ENCODE assay signal across 1 cellular context in the genomic region with DNA sequence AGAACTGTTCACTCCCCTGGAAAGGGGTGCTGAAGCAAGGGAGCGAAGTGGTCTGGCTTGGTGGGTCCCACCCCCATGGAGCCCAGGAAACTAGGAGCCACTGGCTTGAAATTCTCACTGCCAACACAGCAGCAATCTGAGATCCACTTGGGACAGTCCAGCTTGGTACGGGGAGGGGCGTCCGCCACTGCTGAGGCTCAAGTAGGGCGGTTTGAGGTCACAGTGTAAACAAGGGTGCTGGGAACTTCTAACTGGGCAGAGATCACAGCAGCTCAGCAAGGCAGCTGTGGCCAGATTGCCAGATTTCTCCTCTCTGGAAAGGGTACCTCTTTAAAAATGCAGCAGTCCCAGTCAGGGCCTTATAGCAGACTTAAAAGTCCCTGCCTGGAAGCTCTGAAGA.
TF ChIP-seq lines count a peak whose summit lies in the region.

No MANE protein-coding gene starts in this region.

TF ChIP-seq in HepG2, 621 proteins besides CTCF, POLR2A, EP300 and RAD21:
- TF ChIP-seq FOXA1 (IDR thresholded peaks at IDR 0.05) (no peak), FOXA1 (CRISPR knock-in tag; IDR thresholded peaks at IDR 0.05) (peak; percentile 74), MAZ (IDR thresholded peaks at IDR 0.05; ENCODE audit: borderline replicate concordance, low read depth, low read length) (no peak), MAZ (CRISPR knock-in tag; IDR thresholded peaks at IDR 0.05; ENCODE audit: low read depth) (no peak), CCDC6 (CRISPR knock-in tag; IDR thresholded peaks at IDR 0.05) (no peak), ZNF251 (CRISPR knock-in tag; IDR thresholded peaks at IDR 0.05) (no peak), NFYB (CRISPR knock-in tag; IDR thresholded peaks at IDR 0.05) (no peak), ZFP41 (CRISPR knock-in tag; IDR thresholded peaks at IDR 0.05; ENCODE audit: borderline replicate concordance) (no peak), SOX5 (CRISPR knock-in tag; IDR thresholded peaks at IDR 0.05; ENCODE audit: borderline replicate concordance) (no peak), CCAR2 (optimal IDR thresholded peaks at IDR 0.05; ENCODE audit: low read depth, low read length) (no peak), ZNF562 (CRISPR knock-in tag; IDR thresholded peaks at IDR 0.05; ENCODE audit: borderline replicate concordance) (no peak), ZNF614 (CRISPR knock-in tag; IDR thresholded peaks at IDR 0.05; ENCODE audit: borderline replicate concordance) (no peak), ZNF264 (CRISPR knock-in tag; IDR thresholded peaks at IDR 0.05) (no peak), FOXA3 (CRISPR knock-in tag; IDR thresholded peaks at IDR 0.05) (peak; percentile 48; the same call in 1 of the 2 replicates)
- TF ChIP-seq, protein P1, sequence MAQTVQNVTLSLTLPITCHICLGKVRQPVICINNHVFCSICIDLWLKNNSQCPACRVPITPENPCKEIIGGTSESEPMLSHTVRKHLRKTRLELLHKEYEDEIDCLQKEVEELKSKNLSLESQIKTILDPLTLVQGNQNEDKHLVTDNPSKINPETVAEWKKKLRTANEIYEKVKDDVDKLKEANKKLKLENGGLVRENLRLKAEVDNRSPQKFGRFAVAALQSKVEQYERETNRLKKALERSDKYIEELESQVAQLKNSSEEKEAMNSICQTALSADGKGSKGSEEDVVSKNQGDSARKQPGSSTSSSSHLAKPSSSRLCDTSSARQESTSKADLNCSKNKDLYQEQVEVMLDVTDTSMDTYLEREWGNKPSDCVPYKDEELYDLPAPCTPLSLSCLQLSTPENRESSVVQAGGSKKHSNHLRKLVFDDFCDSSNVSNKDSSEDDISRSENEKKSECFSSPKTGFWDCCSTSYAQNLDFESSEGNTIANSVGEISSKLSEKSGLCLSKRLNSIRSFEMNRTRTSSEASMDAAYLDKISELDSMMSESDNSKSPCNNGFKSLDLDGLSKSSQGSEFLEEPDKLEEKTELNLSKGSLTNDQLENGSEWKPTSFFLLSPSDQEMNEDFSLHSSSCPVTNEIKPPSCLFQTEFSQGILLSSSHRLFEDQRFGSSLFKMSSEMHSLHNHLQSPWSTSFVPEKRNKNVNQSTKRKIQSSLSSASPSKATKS (CRISPR knock-in tag; IDR thresholded peaks at IDR 0.05): no peak
- TF ChIP-seq, protein P2, sequence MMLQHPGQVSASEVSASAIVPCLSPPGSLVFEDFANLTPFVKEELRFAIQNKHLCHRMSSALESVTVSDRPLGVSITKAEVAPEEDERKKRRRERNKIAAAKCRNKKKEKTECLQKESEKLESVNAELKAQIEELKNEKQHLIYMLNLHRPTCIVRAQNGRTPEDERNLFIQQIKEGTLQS (CRISPR knock-in tag; IDR thresholded peaks at IDR 0.05): no peak
- TF ChIP-seq, protein P3, sequence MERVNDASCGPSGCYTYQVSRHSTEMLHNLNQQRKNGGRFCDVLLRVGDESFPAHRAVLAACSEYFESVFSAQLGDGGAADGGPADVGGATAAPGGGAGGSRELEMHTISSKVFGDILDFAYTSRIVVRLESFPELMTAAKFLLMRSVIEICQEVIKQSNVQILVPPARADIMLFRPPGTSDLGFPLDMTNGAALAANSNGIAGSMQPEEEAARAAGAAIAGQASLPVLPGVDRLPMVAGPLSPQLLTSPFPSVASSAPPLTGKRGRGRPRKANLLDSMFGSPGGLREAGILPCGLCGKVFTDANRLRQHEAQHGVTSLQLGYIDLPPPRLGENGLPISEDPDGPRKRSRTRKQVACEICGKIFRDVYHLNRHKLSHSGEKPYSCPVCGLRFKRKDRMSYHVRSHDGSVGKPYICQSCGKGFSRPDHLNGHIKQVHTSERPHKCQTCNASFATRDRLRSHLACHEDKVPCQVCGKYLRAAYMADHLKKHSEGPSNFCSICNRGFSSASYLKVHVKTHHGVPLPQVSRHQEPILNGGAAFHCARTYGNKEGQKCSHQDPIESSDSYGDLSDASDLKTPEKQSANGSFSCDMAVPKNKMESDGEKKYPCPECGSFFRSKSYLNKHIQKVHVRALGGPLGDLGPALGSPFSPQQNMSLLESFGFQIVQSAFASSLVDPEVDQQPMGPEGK (CRISPR knock-in tag; IDR thresholded peaks at IDR 0.05): no peak
